ENCODE assay signal across 1 cellular context in the genomic region with DNA sequence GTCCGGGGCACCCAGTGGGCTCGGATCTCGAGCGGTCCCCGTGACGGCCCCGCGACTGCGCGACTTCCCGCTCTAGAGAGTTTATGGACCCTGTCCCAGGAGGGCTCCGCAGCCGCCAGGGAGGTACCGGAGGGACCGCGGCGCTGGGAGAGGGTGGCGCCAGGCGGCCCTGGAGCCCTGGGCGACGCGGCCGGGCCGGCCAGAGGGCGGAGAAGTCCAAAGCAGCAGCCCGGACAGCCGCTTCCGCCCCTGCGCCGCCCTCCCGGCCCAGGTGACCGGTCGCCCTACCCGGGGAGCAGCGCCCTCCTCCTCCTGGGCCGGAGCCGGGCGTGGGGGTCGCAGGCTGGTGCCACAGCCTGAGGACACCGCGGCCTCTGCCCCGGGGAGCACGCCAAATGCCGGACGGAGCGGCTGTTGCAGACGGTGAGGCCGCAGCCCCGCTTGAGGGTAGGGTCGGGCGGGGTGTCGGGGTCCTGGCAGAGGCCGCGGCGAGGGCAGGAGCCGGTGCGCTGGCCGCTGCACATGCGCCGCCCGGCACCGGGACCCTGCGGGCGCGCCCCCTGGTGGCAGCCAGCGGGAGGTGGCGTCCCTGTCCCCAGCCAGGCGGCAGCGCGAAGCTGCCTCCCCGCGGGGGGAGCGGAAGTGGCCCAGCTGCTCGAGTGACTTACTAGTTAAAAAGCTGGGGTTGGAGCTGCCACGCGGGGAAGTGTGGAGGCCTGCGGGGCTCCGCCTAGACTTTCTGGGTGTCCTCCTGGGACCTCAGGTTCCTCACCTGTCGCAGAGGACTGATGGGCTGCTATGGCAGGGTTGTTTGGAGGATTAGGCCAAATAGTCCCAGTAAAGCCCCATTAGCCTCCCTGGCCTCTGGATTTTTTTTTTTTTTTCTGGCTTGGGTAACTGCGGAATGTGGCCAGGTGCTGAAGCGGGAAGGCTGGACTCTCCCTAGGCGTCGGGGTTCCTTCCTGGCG.
TF ChIP-seq lines count a peak whose summit lies in the region.

No MANE protein-coding gene starts in this region.

TF ChIP-seq in SK-N-SH, 30 proteins besides CTCF, POLR2A, EP300 and RAD21:
- no peak for TF ChIP-seq RCOR1 (IDR thresholded peaks at IDR 0.05; ENCODE audit: low read length)
- no peak for TF ChIP-seq IRF3 (IDR thresholded peaks at IDR 0.05; ENCODE audit: low read depth, low read length)
- TF ChIP-seq SMC3 (IDR thresholded peaks at IDR 0.05; ENCODE audit: low read depth, low read length) = peak; percentile 66
- TF ChIP-seq ELF1 (IDR thresholded peaks at IDR 0.05) = peak; percentile 9; the same call in 1 of the 2 replicates
- peak; percentile 55; the same call in 1 of the 2 replicates for TF ChIP-seq TAF1 (IDR thresholded peaks at IDR 0.05; ENCODE audit: borderline replicate concordance, low read depth, low read length)
- TF ChIP-seq FOSL2 (IDR thresholded peaks at IDR 0.05; ENCODE audit: borderline replicate concordance, low read depth) = no peak
- no peak for TF ChIP-seq YY1 (IDR thresholded peaks at IDR 0.05; ENCODE audit: low read depth)
- TF ChIP-seq GATA2 (CRISPR knock-in tag; IDR thresholded peaks at IDR 0.05) = no peak
- peak; percentile 4; the same call in 1 of the 2 replicates for TF ChIP-seq NFIC (IDR thresholded peaks at IDR 0.05; ENCODE audit: borderline replicate concordance)
- peak; percentile 43; the same call in 1 of the 2 replicates for TF ChIP-seq MXI1 (IDR thresholded peaks at IDR 0.05; ENCODE audit: low read depth, low read length)
- TF ChIP-seq NRF1 (IDR thresholded peaks at IDR 0.05; ENCODE audit: low read depth, low read length) = peak; percentile 84
- TF ChIP-seq FOXJ3 (CRISPR knock-in tag; IDR thresholded peaks at IDR 0.05) = no peak
- peak; percentile 43 for TF ChIP-seq CHD2 (IDR thresholded peaks at IDR 0.05; ENCODE audit: low read length, partially characterized antibody)
- peak; percentile 49; the same call in 1 of the 2 replicates for TF ChIP-seq TCF12 (IDR thresholded peaks at IDR 0.05)
- TF ChIP-seq JUND (IDR thresholded peaks at IDR 0.05) = no peak
- no peak for TF ChIP-seq ZBTB33 (IDR thresholded peaks at IDR 0.05; ENCODE audit: borderline replicate concordance, low read depth)
- no peak for TF ChIP-seq MEF2A (IDR thresholded peaks at IDR 0.05; ENCODE audit: borderline replicate concordance, low read depth)
- no peak for TF ChIP-seq SIN3A (IDR thresholded peaks at IDR 0.05; ENCODE audit: borderline replicate concordance, low read depth, low read length)
- TF ChIP-seq TEAD4 (IDR thresholded peaks at IDR 0.05; ENCODE audit: borderline replicate concordance, insufficient read depth) = no peak
- TF ChIP-seq, protein P1, sequence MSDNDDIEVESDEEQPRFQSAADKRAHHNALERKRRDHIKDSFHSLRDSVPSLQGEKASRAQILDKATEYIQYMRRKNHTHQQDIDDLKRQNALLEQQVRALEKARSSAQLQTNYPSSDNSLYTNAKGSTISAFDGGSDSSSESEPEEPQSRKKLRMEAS (IDR thresholded peaks at IDR 0.05; ENCODE audit: low read depth) = peak; percentile 69
- TF ChIP-seq GABPA (IDR thresholded peaks at IDR 0.05; ENCODE audit: low read depth) = peak; percentile 66
- no peak for TF ChIP-seq PBX3 (IDR thresholded peaks at IDR 0.05)
- TF ChIP-seq POLR2AphosphoS5 (IDR thresholded peaks at IDR 0.05; ENCODE audit: low read depth, low read length) = peak; percentile 30; the same call in 1 of the 2 replicates
TF ChIP-seq in SK-N-SH: peak in this region for 11.
